In the genomic region with DNA sequence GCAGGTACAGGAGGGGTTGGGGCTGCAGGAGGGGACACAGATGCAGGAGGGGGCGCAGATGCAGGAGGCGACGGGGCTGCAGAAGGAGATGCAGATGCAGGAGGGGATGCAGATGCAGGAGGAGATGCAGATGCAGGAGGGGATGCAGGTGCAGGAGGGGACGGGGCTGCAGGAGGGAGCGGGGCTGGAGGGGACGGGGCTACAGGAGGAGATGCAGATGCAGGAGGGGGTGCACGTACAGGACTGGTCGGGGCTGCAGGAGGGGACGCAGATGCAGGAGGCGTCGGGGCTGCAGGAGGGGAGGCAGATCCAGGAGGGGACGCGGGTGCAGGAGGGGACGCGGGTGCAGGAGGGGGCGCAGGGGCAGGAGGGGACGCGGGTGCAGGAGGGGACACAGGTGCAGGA, we compare ENCODE assay signal across 15 cellular contexts.
DNase-seq lines count a peak whose midpoint lies in the region; ATAC-seq and TF ChIP-seq lines count a peak whose summit lies in the region.
"Had no signal": no experiment of that assay in that cellular context is flagged by ENCODE, and none has a peak within 500 bp of the region (broad histone marks: within the 10 kb centered on the region; RNA-seq: fewer than 3 reads in every experiment).

No MANE protein-coding gene starts in this region.

- in situ Hi-C loops in G401 (cut with HindIII; ENCODE audit: low sequenced_read_pairs), result no loop called here

- intact Hi-C loops in activated CD4-positive, alpha-beta T cell treated with anti-CD3 and anti-CD28 coated beads, Interleukin-2, amount 10 ng/mL, durations not matched to agents 24 days and 14 days (cut with micrococcal nuclease), result loop anchor here (2.0 to 10.0 kb wide), 2 partner anchors 131 to 243 kb away; partner anchors contain the start of genes CCDC186 and TDRD1
- intact Hi-C loops in OCI-LY7 (cut with micrococcal nuclease; ENCODE audit: unreplicated experiment), result loop anchor here (2.0 to 10.0 kb wide), 3 partner anchors 389 to 819 kb away; no protein-coding TSS in a partner anchor

- peak overlapping the region; percentile 87 for H3K9ac ChIP-seq in neuronal stem cell (ENCODE audit: low read depth, low read length, poor library complexity)

- no peak for TF ChIP-seq CTCF in OCI-LY7 (conservative IDR thresholded peaks at IDR 0.05; ENCODE audit: low read length)

- peak overlapping the region; percentile 74 for H3K4me3 ChIP-seq in OCI-LY7 (ENCODE audit: low read depth, low read length, poor library complexity, severe bottlenecking)
- peak overlapping the region; percentile 54 to 73 for H3K4me3 ChIP-seq in neuronal stem cell (ENCODE audit: low read length in 2 of 2)
- H3K4me3 ChIP-seq: A549 had no signal

- ATAC-seq in effector memory CD8-positive, alpha-beta T cell (replicated peaks), result no peak
- no peak for ATAC-seq in GM19452 (IDR thresholded peaks at IDR 0.05; ENCODE audit: unreplicated experiment)

- no peaks in the 10 kb centered on the region for H3K27me3 Mint-ChIP-seq in activated CD4-positive, alpha-beta T cell treated with anti-CD3 and anti-CD28 coated beads, Interleukin-2, amount 10 ng/mL, durations not matched to agents 24 days and 14 days
- no peaks in the 10 kb centered on the region for H3K27me3 Mint-ChIP-seq in effector memory CD8-positive, alpha-beta T cell

- H2BK5ac ChIP-seq in neuronal stem cell (ENCODE audit: low read length), result no peak overlapping the region

- H3K4me2 ChIP-seq in OCI-LY7 (ENCODE audit: low read length), result no peak overlapping the region
- H3K4me2 ChIP-seq in neuronal stem cell (ENCODE audit: insufficient read depth, low read length, poor library complexity, severe bottlenecking), result peak overlapping the region; percentile 38

- H4K91ac ChIP-seq in neuronal stem cell (ENCODE audit: low read depth, low read length, poor library complexity), result no peak overlapping the region

- H3K9me3 Mint-ChIP-seq in activated CD4-positive, alpha-beta T cell treated with anti-CD3 and anti-CD28 coated beads, Interleukin-2, amount 10 ng/mL, durations not matched to agents 24 days and 14 days, result no peaks in the 10 kb centered on the region
- no peaks in the 10 kb centered on the region for H3K9me3 Mint-ChIP-seq in effector memory CD8-positive, alpha-beta T cell
- H3K9me3 Mint-ChIP-seq: CD8-positive, alpha-beta T cell had no signal

- H3K36me3 ChIP-seq in OCI-LY7 (ENCODE audit: insufficient read depth, low read length), result no peaks in the 10 kb centered on the region
- H3K36me3 ChIP-seq in neuronal stem cell (replicated peaks in 1 of 2; ENCODE audit: control insufficient read depth in 2 of 2, insufficient read depth in 2 of 2, low read length in 2 of 2), result no peaks in the 10 kb centered on the region

- peak overlapping the region; percentile 82 for H3K23ac ChIP-seq in neuronal stem cell (ENCODE audit: low read depth, low read length, poor library complexity)

- H3K79me1 ChIP-seq in neuronal stem cell (ENCODE audit: low read depth, low read length), result no peaks in the 10 kb centered on the region

- H2AFZ ChIP-seq in OCI-LY7 (ENCODE audit: low read length) (no peak overlapping the region; the same call in 1 of the 2 replicates), neuronal stem cell (ENCODE audit: low read length) (peak overlapping the region; percentile 96)

- H4K8ac ChIP-seq in neuronal stem cell (ENCODE audit: low read depth, low read length), result peak overlapping the region; percentile 87

- POLR2A ChIA-PET in OCI-LY7 (lab: Charles Lee), result no interaction called here

- H3K9me3 ChIP-seq in OCI-LY7 (ENCODE audit: low read length) (no peaks in the 10 kb centered on the region), neuronal stem cell (replicated peaks in 1 of 2; ENCODE audit: control insufficient read depth in 2 of 2, insufficient read depth in 1 of 2, low read depth in 1 of 2, low read length in 2 of 2) (no peaks in the 10 kb centered on the region)
- H3K9me3 ChIP-seq: A549 had no signal

- no peaks in the 10 kb centered on the region for H3K9me2 ChIP-seq in OCI-LY7 (ENCODE audit: insufficient read depth, low read length)

- H3K4me1 ChIP-seq in OCI-LY7 (ENCODE audit: insufficient read depth, low read length, poor library complexity, severe bottlenecking) (peaks cover 5% of the 10 kb centered on the region), neuronal stem cell (ENCODE audit: control insufficient read depth in 2 of 2, insufficient read depth in 1 of 2, low read depth in 1 of 2, low read length in 2 of 2) (peaks cover 15 to 23% of the 10 kb centered on the region in 2 donors)

- H2BK15ac ChIP-seq in neuronal stem cell (ENCODE audit: low read length), result peak overlapping the region; percentile 87

- H3K27ac ChIP-seq in OCI-LY7 (ENCODE audit: low read depth, low read length, poor library complexity, severe bottlenecking) (no peak overlapping the region), neuronal stem cell (replicated peaks; ENCODE audit: low read length) (no peak overlapping the region)

- peak overlapping the region; percentile 36 for H2AK5ac ChIP-seq in neuronal stem cell (ENCODE audit: low read depth, low read length)

- no peak overlapping the region for H3K27ac Mint-ChIP-seq in activated CD4-positive, alpha-beta T cell treated with anti-CD3 and anti-CD28 coated beads, Interleukin-2, amount 10 ng/mL, durations not matched to agents 24 days and 14 days
- H3K27ac Mint-ChIP-seq in effector memory CD8-positive, alpha-beta T cell, result no peak overlapping the region
- H3K27ac Mint-ChIP-seq: CD8-positive, alpha-beta T cell had no signal

- no peaks in the 10 kb centered on the region for H3K79me2 ChIP-seq in OCI-LY7 (ENCODE audit: insufficient read depth, low read depth, low read length)

- peak overlapping the region; percentile 86 for H3K4me3 Mint-ChIP-seq in activated CD4-positive, alpha-beta T cell treated with anti-CD3 and anti-CD28 coated beads, Interleukin-2, amount 10 ng/mL, durations not matched to agents 24 days and 14 days
- peak overlapping the region; percentile 93 for H3K4me3 Mint-ChIP-seq in effector memory CD8-positive, alpha-beta T cell

- BruUV-seq in OCI-LY7 (replicated peaks; lab: Mats Ljungman, UMichigan), result no TSS peak

- no peaks in the 10 kb centered on the region for H3K27me3 ChIP-seq in neuronal stem cell (ENCODE audit: control insufficient read depth in 3 of 3, insufficient read depth in 3 of 3, low read depth in 1 of 3, low read length in 3 of 3)

- WGBS in neuronal stem cell (ENCODE audit: extremely low coverage in 2 of 2, insufficient read length in 2 of 2, insufficient replicate concordance in 1 of 2), 2 donors, result no CpG with 5 or more reads among the region's 18 CpGs

- H3K14ac ChIP-seq in neuronal stem cell (ENCODE audit: low read length), result no peak overlapping the region

- DNase-seq in activated CD4-positive, alpha-beta T cell treated with anti-CD3 and anti-CD28 coated beads, Interleukin-2, amount 10 ng/mL, durations not matched to agents 24 days and 14 days, result no peak
- no peak for DNase-seq in activated CD4-positive, alpha-beta T cell treated with anti-CD3 and anti-CD28 coated beads for 4 hours
- DNase-seq in OCI-LY7 (ENCODE audit: low spot score), result no peak
- no peak for DNase-seq in effector memory CD8-positive, alpha-beta T cell
- DNase-seq in neuronal stem cell (ENCODE audit: low spot score), result no peak
- DNase-seq in NCI-H1436 treated with DMSO at 0.1 percent for 48 hours (lab: John Stamatoyannopoulos, UW), result no peak
- no peak for DNase-seq in G401 (ENCODE audit: low spot score)
- DNase-seq: EL, foreskin fibroblast, mesenchymal stem cell, SHP77 treated with DMSO at 0.1 percent for 48 hours, trophoblast cell had no signal

- no peak overlapping the region for H3K4ac ChIP-seq in neuronal stem cell (ENCODE audit: low read length)

- no peaks in the 10 kb centered on the region for H4K20me1 ChIP-seq in OCI-LY7 (ENCODE audit: insufficient read depth, low read length)

- peaks cover 16% of the 10 kb centered on the region for H3K4me1 Mint-ChIP-seq in activated CD4-positive, alpha-beta T cell treated with anti-CD3 and anti-CD28 coated beads, Interleukin-2, amount 10 ng/mL, durations not matched to agents 24 days and 14 days
- peaks cover 9 to 11% of the 10 kb centered on the region in 2 donors for H3K4me1 Mint-ChIP-seq in effector memory CD8-positive, alpha-beta T cell (ENCODE audit: low read depth in 2 of 2)

- no peak overlapping the region for H2BK12ac ChIP-seq in neuronal stem cell (ENCODE audit: low read length)

- H2BK120ac ChIP-seq in neuronal stem cell (ENCODE audit: low read depth, low read length), result no peak overlapping the region

- CTCF ChIA-PET in OCI-LY7 (lab: Charles Lee; ENCODE audit: unreplicated experiment), result interaction anchor here (0.7 kb wide), 1 partner anchor 21 kb away, joined by 3 read pairs; no protein-coding TSS in a partner anchor

- peak overlapping the region; percentile 94 for H3K18ac ChIP-seq in neuronal stem cell (ENCODE audit: low read length)

- no peaks in the 10 kb centered on the region for H3K36me3 Mint-ChIP-seq in activated CD4-positive, alpha-beta T cell treated with anti-CD3 and anti-CD28 coated beads, Interleukin-2, amount 10 ng/mL, durations not matched to agents 24 days and 14 days (ENCODE audit: low read depth)
- H3K36me3 Mint-ChIP-seq in effector memory CD8-positive, alpha-beta T cell (ENCODE audit: insufficient read depth), result no peaks in the 10 kb centered on the region
